ENCODE assay signal across 8 cellular contexts in the genomic region with DNA sequence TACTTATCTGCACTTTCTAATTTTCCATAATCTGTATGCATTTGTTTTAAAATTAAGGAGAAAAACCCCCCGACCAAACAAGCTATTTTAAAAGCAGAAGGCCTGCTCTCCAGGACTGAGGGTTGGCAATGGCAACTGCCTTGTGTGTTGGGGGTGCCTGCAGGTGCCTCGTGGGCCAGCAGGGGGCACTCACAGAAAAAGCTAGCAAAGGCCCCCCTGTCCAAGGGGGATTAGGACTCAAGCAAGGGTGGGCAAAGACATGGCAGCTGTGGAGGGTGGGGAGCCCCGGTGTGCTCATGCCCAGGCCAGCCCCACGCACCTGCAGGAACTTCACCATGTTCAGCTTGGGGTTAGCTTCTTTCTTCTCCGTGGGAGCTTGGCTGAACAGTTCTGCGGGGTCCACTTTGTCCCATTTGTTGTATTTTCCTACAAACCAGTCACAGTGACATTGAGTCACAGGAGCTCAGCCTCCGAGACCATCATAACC. TPM values are rescaled to one million over a fixed set of nuclear protein-coding genes. Genes with fewer than 3 reads are reported as not detected.
A peak's percentile ranks its signal among the peaks of the same experiment; 100 is the strongest.
DNase-seq lines count a peak whose midpoint lies in the region; ATAC-seq, FAIRE-seq and TF ChIP-seq lines count a peak whose summit lies in the region.

No MANE protein-coding gene starts in this region.

- no peak for TF ChIP-seq POLR2A in A549 (IDR thresholded peaks at IDR 0.05; ENCODE audit: low read length)

- TF ChIP-seq EP300 in A549 (IDR thresholded peaks at IDR 0.05): no peak

- 48% methylated on average over 7 of the region's 7 CpGs for WGBS in A549 (ENCODE audit: missing lambda C conversion rate)

- TF ChIP-seq RAD21 in A549 (conservative IDR thresholded peaks at IDR 0.05 in 1 of 2, IDR thresholded peaks at IDR 0.05 in 1 of 2): peak in 1 of 2 experiments; percentile 17; a peak in 2 of 5 replicates

- H3K4me2 ChIP-seq in A549: no peak overlapping the region

- no peaks in the 10 kb centered on the region for H3K4me1 ChIP-seq in A549

- peaks cover 8 to 20% (median 11%) of the 10 kb centered on the region in 3 donors for H3K4me1 Mint-ChIP-seq in T-cell

- peaks cover 41% of the 10 kb centered on the region for H3K36me3 Mint-ChIP-seq in T-cell

- H3K27ac ChIP-seq in A549: no peak overlapping the region

- H3K4me3 ChIP-seq in A549: no peak overlapping the region

- peak; percentile 14 to 47 for DNase-seq in A549 (ENCODE audit: low read depth in 1 of 2, low spot score in 1 of 2)
- DNase-seq in GM18507 (ENCODE audit: extremely low spot score, insufficient read length, low read depth): peak; percentile 63
- peak in 30 of 34 experiments; percentile 19 to 57 (median 42) for DNase-seq in T-cell
- peak; percentile 52 for DNase-seq in astrocyte of the hippocampus (ENCODE audit: low read depth, low spot score)
- peak; percentile 25 for DNase-seq in kidney tubule cell (ENCODE audit: low spot score)
- DNase-seq in stimulated activated CD8-positive, alpha-beta memory T cell treated with anti-CD3 and anti-CD28 coated beads, Interleukin-7, amount 100 ng/mL, for 24 hours (ENCODE audit: low read depth): peak; percentile 36
- DNase-seq in NCI-H187 (lab: John Stamatoyannopoulos, UW): no peak

- FAIRE-seq in A549 (lab: Jason Lieb, UNC) (no peak), GM18507 (lab: Jason Lieb, UNC) (peak; percentile 65)

- no peak overlapping the region for H3K27ac Mint-ChIP-seq in T-cell

- CTCF ChIA-PET in A549 (lab: Yijun Ruan, JAX): interaction anchor here (0.9 to 3.3 kb wide), 12 partner anchors 9 to 257 kb away, joined by 3 to 19 read pairs (median 7); a partner anchor contains a TSS
- CTCF ChIA-PET in T-cell (lab: Charles Lee): interaction anchor here (0.6 to 1.4 kb wide), 5 partner anchors 10 to 1245 kb away, joined by 3 to 8 read pairs (median 4); a partner anchor contains a TSS

- POLR2A ChIA-PET in A549 (lab: Yijun Ruan, JAX): interaction anchor here (0.6 to 0.9 kb wide), 2 partner anchors 10 to 14 kb away, joined by 3 to 7 read pairs; a partner anchor contains a TSS
- POLR2A ChIA-PET in T-cell (lab: Charles Lee): no interaction called here

- ATAC-seq in A549 (peak; percentile 63 to 87; a peak in 4 of 6 replicates), T-cell (replicated peaks in 1 of 4) (peak in 2 of 4 experiments; percentile 63 to 73), GM18519 (IDR thresholded peaks at IDR 0.05; ENCODE audit: low FRiP score, unreplicated experiment) (no peak)

- H3K4me3 Mint-ChIP-seq in T-cell: no peak overlapping the region

- H3K9me3 Mint-ChIP-seq in T-cell: no peaks in the 10 kb centered on the region

- no peaks in the 10 kb centered on the region for H3K27me3 Mint-ChIP-seq in T-cell

- peak; percentile 57 for TF ChIP-seq CTCF in A549 (IDR thresholded peaks at IDR 0.05)

- no peaks in the 10 kb centered on the region for H3K9me3 ChIP-seq in A549

TF ChIP-seq in A549, 52 proteins besides CTCF, POLR2A, EP300 and RAD21:
- TF ChIP-seq GATA3 (IDR thresholded peaks at IDR 0.05; ENCODE audit: borderline replicate concordance) (no peak), HOXA7 (CRISPR knock-in tag; IDR thresholded peaks at IDR 0.05) (no peak), CBX2 (IDR thresholded peaks at IDR 0.05; ENCODE audit: borderline replicate concordance, low read depth) (no peak), ESRRA (IDR thresholded peaks at IDR 0.05; ENCODE audit: borderline replicate concordance, low read length) (no peak), EHMT2 (IDR thresholded peaks at IDR 0.05; ENCODE audit: low read depth) (no peak), RNF2 (IDR thresholded peaks at IDR 0.05; ENCODE audit: borderline replicate concordance, low read depth) (no peak), FOSL2 (IDR thresholded peaks at IDR 0.05) (no peak), FOSL2 (CRISPR knock-in tag; IDR thresholded peaks at IDR 0.05) (no peak), JUN (IDR thresholded peaks at IDR 0.05) (no peak), ZNF302 (CRISPR knock-in tag; IDR thresholded peaks at IDR 0.05) (no peak), CHD2 (IDR thresholded peaks at IDR 0.05; ENCODE audit: low read length, partially characterized antibody) (no peak), CBX8 (IDR thresholded peaks at IDR 0.05) (no peak), ZSCAN20 (CRISPR knock-in tag; IDR thresholded peaks at IDR 0.05) (no peak), NFE2L2 (conservative IDR thresholded peaks at IDR 0.05; ENCODE audit: low read length) (no peak), NPAS2 (CRISPR knock-in tag; IDR thresholded peaks at IDR 0.05; ENCODE audit: borderline replicate concordance) (no peak), JUNB (IDR thresholded peaks at IDR 0.05) (no peak)
- TF ChIP-seq, protein P1, sequence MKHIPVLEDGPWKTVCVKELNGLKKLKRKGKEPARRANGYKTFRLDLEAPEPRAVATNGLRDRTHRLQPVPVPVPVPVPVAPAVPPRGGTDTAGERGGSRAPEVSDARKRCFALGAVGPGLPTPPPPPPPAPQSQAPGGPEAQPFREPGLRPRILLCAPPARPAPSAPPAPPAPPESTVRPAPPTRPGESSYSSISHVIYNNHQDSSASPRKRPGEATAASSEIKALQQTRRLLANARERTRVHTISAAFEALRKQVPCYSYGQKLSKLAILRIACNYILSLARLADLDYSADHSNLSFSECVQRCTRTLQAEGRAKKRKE (CRISPR knock-in tag; IDR thresholded peaks at IDR 0.05; ENCODE audit: low read depth): no peak
- TF ChIP-seq, protein P2, sequence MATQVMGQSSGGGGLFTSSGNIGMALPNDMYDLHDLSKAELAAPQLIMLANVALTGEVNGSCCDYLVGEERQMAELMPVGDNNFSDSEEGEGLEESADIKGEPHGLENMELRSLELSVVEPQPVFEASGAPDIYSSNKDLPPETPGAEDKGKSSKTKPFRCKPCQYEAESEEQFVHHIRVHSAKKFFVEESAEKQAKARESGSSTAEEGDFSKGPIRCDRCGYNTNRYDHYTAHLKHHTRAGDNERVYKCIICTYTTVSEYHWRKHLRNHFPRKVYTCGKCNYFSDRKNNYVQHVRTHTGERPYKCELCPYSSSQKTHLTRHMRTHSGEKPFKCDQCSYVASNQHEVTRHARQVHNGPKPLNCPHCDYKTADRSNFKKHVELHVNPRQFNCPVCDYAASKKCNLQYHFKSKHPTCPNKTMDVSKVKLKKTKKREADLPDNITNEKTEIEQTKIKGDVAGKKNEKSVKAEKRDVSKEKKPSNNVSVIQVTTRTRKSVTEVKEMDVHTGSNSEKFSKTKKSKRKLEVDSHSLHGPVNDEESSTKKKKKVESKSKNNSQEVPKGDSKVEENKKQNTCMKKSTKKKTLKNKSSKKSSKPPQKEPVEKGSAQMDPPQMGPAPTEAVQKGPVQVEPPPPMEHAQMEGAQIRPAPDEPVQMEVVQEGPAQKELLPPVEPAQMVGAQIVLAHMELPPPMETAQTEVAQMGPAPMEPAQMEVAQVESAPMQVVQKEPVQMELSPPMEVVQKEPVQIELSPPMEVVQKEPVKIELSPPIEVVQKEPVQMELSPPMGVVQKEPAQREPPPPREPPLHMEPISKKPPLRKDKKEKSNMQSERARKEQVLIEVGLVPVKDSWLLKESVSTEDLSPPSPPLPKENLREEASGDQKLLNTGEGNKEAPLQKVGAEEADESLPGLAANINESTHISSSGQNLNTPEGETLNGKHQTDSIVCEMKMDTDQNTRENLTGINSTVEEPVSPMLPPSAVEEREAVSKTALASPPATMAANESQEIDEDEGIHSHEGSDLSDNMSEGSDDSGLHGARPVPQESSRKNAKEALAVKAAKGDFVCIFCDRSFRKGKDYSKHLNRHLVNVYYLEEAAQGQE (IDR thresholded peaks at IDR 0.05): no peak

RNA-seq across cellular contexts. Expression of a gene that starts 10.3 kb away (rescaled TPM):
- 11.5 and 16.7 TPM in 2 replicates for polyA plus RNA-seq in A549 (2011; rRNA removed)
- polyA plus RNA-seq in A549 (2012; cell fraction: cytosol; rRNA removed): 13.2 and 15.4 TPM in 2 replicates
- 78.8 and 81.4 TPM in 2 replicates for polyA plus RNA-seq in A549 (2012; cell fraction: nucleus; rRNA removed)
- polyA plus RNA-seq in A549 (2017; fragmentation: RNase III; extraction: RNeasy Plus Mini Kit Qiagen cat#74134 plus additional on column Dnase treatment): 19.8 to 22.6 TPM (median 21.0 TPM) in 3 replicates
- 17.9 and 20.0 TPM in 2 replicates for polyA minus RNA-seq in A549 (2011; rRNA and poly(A)+ RNA removed)
- 10 to 100 TPM; 58.9 to 90.6 (median 65.9) TPM for total RNA-seq in T-cell

RNA-seq across cellular contexts. Expression of a gene that starts 19.7 kb away (rescaled TPM):
- 9.4 and 11.0 TPM in 2 replicates for polyA plus RNA-seq in A549 (2011; rRNA removed)
- polyA plus RNA-seq in A549 (2012; cell fraction: cytosol; rRNA removed): 13.5 and 18.0 TPM in 2 replicates
- polyA plus RNA-seq in A549 (2012; cell fraction: nucleus; rRNA removed): 25.7 and 27.9 TPM in 2 replicates
- 14.2 to 14.6 TPM (median 14.3 TPM) in 3 replicates for polyA plus RNA-seq in A549 (2017; fragmentation: RNase III; extraction: RNeasy Plus Mini Kit Qiagen cat#74134 plus additional on column Dnase treatment)
- 5.4 and 6.5 TPM in 2 replicates for polyA minus RNA-seq in A549 (2011; rRNA and poly(A)+ RNA removed)
- total RNA-seq in T-cell: 10 to 100 TPM; 18.7 to 29.9 (median 24.4) TPM

Comparison
In these comparisons a context has a peak if more than half of its experiments do, and no peak if none do; other contexts are left out.
1. DNase-seq: peak in A549 (2 of 2), GM18507 (single experiment), T-cell (30 of 34), astrocyte of the hippocampus (single experiment), kidney tubule cell (single experiment) and stimulated activated CD8-positive, alpha-beta memory T cell treated with anti-CD3 and anti-CD28 coated beads, Interleukin-7, amount 100 ng/mL, for 24 hours (single experiment); none in NCI-H187 (0 of 2).